ENCODE assay signal across 9 cellular contexts in genomic region chr9:129270205-129270604, GRCh38.
DNase-seq lines count a peak whose midpoint lies in the region; ATAC-seq, FAIRE-seq and TF ChIP-seq lines count a peak whose summit lies in the region.
"Had no signal": no experiment of that assay in that cellular context is flagged by ENCODE, and none has a peak within 500 bp of the region (broad histone marks: within the 10 kb centered on the region; RNA-seq: fewer than 3 reads in every experiment).

No MANE protein-coding gene starts in this region.

- no peak overlapping the region for H3K27ac ChIP-seq in endodermal cell (ENCODE audit: low read depth, low read length)

- H3K4me1 ChIP-seq in endodermal cell (ENCODE audit: control insufficient read depth, insufficient read depth, low read length), result no peaks in the 10 kb centered on the region

- 93 to 95% methylated on average over 10 of the region's 10 CpGs for WGBS in endodermal cell (ENCODE audit: insufficient coverage in 1 of 2, insufficient read length in 1 of 2), 2 experiments

- no peaks in the 10 kb centered on the region for H3K27me3 ChIP-seq in endodermal cell (ENCODE audit: control insufficient read depth, insufficient read depth, low read length, poor library complexity, severe bottlenecking)

- DNase-seq in activated CD8-positive, alpha-beta memory T cell treated with anti-CD3 and anti-CD28 coated beads, Interleukin-2, amount 10 ng/mL, durations not matched to agents 7 days and 5 days, result peak; percentile 89
- DNase-seq in stimulated activated effector memory CD8-positive, alpha-beta T cell treated with anti-CD3 and anti-CD28 coated beads, Interleukin-12 subunit alpha, Interleukin-12 subunit beta, amount 100 ng/mL, for 72 hours (ENCODE audit: low spot score in 2 of 2), result peak in 1 of 2 donors; percentile 60
- DNase-seq in HTR-8/SVneo (ENCODE audit: insufficient read length, low spot score), result no peak
- no peak for DNase-seq in endodermal cell
- no peak for DNase-seq in ACHN
- no peak for DNase-seq in NCI-H2029 (lab: John Stamatoyannopoulos, UW)

- H3K9me3 ChIP-seq in endodermal cell (ENCODE audit: control insufficient read depth, low read length), result no peaks in the 10 kb centered on the region

- ATAC-seq in GM19328 (IDR thresholded peaks at IDR 0.05; ENCODE audit: unreplicated experiment) (peak; percentile 62), HG03039 (IDR thresholded peaks at IDR 0.05; ENCODE audit: unreplicated experiment) (peak; percentile 57)
- peak; percentile 94 for ATAC-seq in activated CD8-positive, alpha-beta memory T cell treated with anti-CD3 and anti-CD28 coated beads, Interleukin-2, amount 10 ng/mL, durations not matched to agents 7 days and 5 days
- peak; percentile 92 for ATAC-seq in stimulated activated effector memory CD8-positive, alpha-beta T cell treated with anti-CD3 and anti-CD28 coated beads, Interleukin-12 subunit alpha, Interleukin-12 subunit beta, amount 100 ng/mL, for 72 hours

- H3K9ac ChIP-seq in endodermal cell (ENCODE audit: extremely low read depth, low read length, poor library complexity, severe bottlenecking), result no peak overlapping the region

- no peaks in the 10 kb centered on the region for H3K36me3 Mint-ChIP-seq in activated CD8-positive, alpha-beta memory T cell treated with anti-CD3 and anti-CD28 coated beads, Interleukin-2, amount 10 ng/mL, durations not matched to agents 7 days and 5 days
- H3K36me3 Mint-ChIP-seq in stimulated activated effector memory CD8-positive, alpha-beta T cell treated with anti-CD3 and anti-CD28 coated beads, Interleukin-12 subunit alpha, Interleukin-12 subunit beta, amount 100 ng/mL, for 72 hours, result no peaks in the 10 kb centered on the region
- H3K36me3 Mint-ChIP-seq in endodermal cell (ENCODE audit: low read depth), result no peaks in the 10 kb centered on the region

- in situ Hi-C loops in ACHN (cut with HindIII; ENCODE audit: low pct_ligation_motif_present, low pct_unique_long_range_greater_than_20kb, low sequenced_read_pairs), result no loop called here

- peaks cover 35% of the 10 kb centered on the region for H3K4me1 Mint-ChIP-seq in activated CD8-positive, alpha-beta memory T cell treated with anti-CD3 and anti-CD28 coated beads, Interleukin-2, amount 10 ng/mL, durations not matched to agents 7 days and 5 days
- peaks cover 31% of the 10 kb centered on the region for H3K4me1 Mint-ChIP-seq in stimulated activated effector memory CD8-positive, alpha-beta T cell treated with anti-CD3 and anti-CD28 coated beads, Interleukin-12 subunit alpha, Interleukin-12 subunit beta, amount 100 ng/mL, for 72 hours
- peaks cover 1% of the 10 kb centered on the region for H3K4me1 Mint-ChIP-seq in endodermal cell

- peak overlapping the region; percentile 70 for H3K27ac Mint-ChIP-seq in activated CD8-positive, alpha-beta memory T cell treated with anti-CD3 and anti-CD28 coated beads, Interleukin-2, amount 10 ng/mL, durations not matched to agents 7 days and 5 days
- peak overlapping the region; percentile 75 for H3K27ac Mint-ChIP-seq in stimulated activated effector memory CD8-positive, alpha-beta T cell treated with anti-CD3 and anti-CD28 coated beads, Interleukin-12 subunit alpha, Interleukin-12 subunit beta, amount 100 ng/mL, for 72 hours
- no peak overlapping the region for H3K27ac Mint-ChIP-seq in endodermal cell

- no peak for TF ChIP-seq CTCF in endodermal cell (conservative IDR thresholded peaks at IDR 0.05)

- FAIRE-seq in HTR-8/SVneo (lab: Jason Lieb, UNC), result no peak
- FAIRE-seq: frontal cortex had no signal

- no peaks in the 10 kb centered on the region for H3K36me3 ChIP-seq in endodermal cell (ENCODE audit: control insufficient read depth, insufficient read depth, low read length)

- CTCF ChIA-PET in activated CD8-positive, alpha-beta memory T cell treated with anti-CD3 and anti-CD28 coated beads, Interleukin-2, amount 10 ng/mL, durations not matched to agents 7 days and 5 days (lab: Charles Lee), result interaction anchor here (1.3 kb wide), 1 partner anchor 95 kb away, joined by 4 read pairs; no protein-coding TSS in a partner anchor

- peaks cover 12% of the 10 kb centered on the region for H3K27me3 Mint-ChIP-seq in activated CD8-positive, alpha-beta memory T cell treated with anti-CD3 and anti-CD28 coated beads, Interleukin-2, amount 10 ng/mL, durations not matched to agents 7 days and 5 days
- H3K27me3 Mint-ChIP-seq in endodermal cell (ENCODE audit: insufficient read depth), result peaks cover 10% of the 10 kb centered on the region

- H3K4me3 ChIP-seq in endodermal cell (ENCODE audit: low read length), result no peak overlapping the region

- peak overlapping the region; percentile 53 for H3K4me3 Mint-ChIP-seq in activated CD8-positive, alpha-beta memory T cell treated with anti-CD3 and anti-CD28 coated beads, Interleukin-2, amount 10 ng/mL, durations not matched to agents 7 days and 5 days
- peak overlapping the region; percentile 61 for H3K4me3 Mint-ChIP-seq in stimulated activated effector memory CD8-positive, alpha-beta T cell treated with anti-CD3 and anti-CD28 coated beads, Interleukin-12 subunit alpha, Interleukin-12 subunit beta, amount 100 ng/mL, for 72 hours
- H3K4me3 Mint-ChIP-seq in endodermal cell, result no peak overlapping the region

- H3K9me3 Mint-ChIP-seq in activated CD8-positive, alpha-beta memory T cell treated with anti-CD3 and anti-CD28 coated beads, Interleukin-2, amount 10 ng/mL, durations not matched to agents 7 days and 5 days (ENCODE audit: low read depth), result no peaks in the 10 kb centered on the region
- no peaks in the 10 kb centered on the region for H3K9me3 Mint-ChIP-seq in stimulated activated effector memory CD8-positive, alpha-beta T cell treated with anti-CD3 and anti-CD28 coated beads, Interleukin-12 subunit alpha, Interleukin-12 subunit beta, amount 100 ng/mL, for 72 hours
- H3K9me3 Mint-ChIP-seq in endodermal cell, result no peaks in the 10 kb centered on the region
